Comparison of ENCODE assay signal across 16 cellular contexts in genomic region chr2:166695154-166695553, GRCh38.
A peak's percentile ranks its signal among the peaks of the same experiment; 100 is the strongest.
DNase-seq lines count a peak whose midpoint lies in the region; ATAC-seq, FAIRE-seq and TF ChIP-seq lines count a peak whose summit lies in the region.
"Had no signal": no experiment of that assay in that cellular context is flagged by ENCODE, and none has a peak within 500 bp of the region (broad histone marks: within the 10 kb centered on the region; RNA-seq: fewer than 3 reads in every experiment).

No MANE protein-coding gene starts in this region.

- H3K27ac ChIP-seq in K562 (ENCODE audit: extremely low read depth, low read depth, low read length): no peak overlapping the region
- H3K27ac ChIP-seq in kidney (ENCODE audit: low read depth in 2 of 2, low read length in 2 of 2): no peak overlapping the region
- H3K27ac ChIP-seq in brain microvascular endothelial cell: no peak overlapping the region
- H3K27ac ChIP-seq: A549, C4-2B had no signal

- H3K27me3 ChIP-seq in K562 (ENCODE audit: control insufficient read depth in 2 of 2, insufficient read depth in 2 of 2, low read length in 2 of 2) (no peaks in the 10 kb centered on the region), brain microvascular endothelial cell (replicated peaks) (no peaks in the 10 kb centered on the region)

- intact Hi-C loops in K562 (cut with micrococcal nuclease) (no loop called here), kidney (cut with DNase I) (no loop called here)

- no peak for TF ChIP-seq CTCF in K562 (IDR thresholded peaks at IDR 0.05 in 2 of 3, conservative IDR thresholded peaks at IDR 0.05 in 1 of 3; ENCODE audit: insufficient read depth in 2 of 3, low read depth in 1 of 3, low read length in 3 of 3)
- TF ChIP-seq CTCF in kidney (IDR thresholded peaks at IDR 0.05; ENCODE audit: borderline replicate concordance, extremely low read depth, insufficient read depth): no peak
- TF ChIP-seq CTCF in brain microvascular endothelial cell (IDR thresholded peaks at IDR 0.05; ENCODE audit: low read depth, low read length, missing control alignments): no peak

- H3K4me1 ChIP-seq in K562 (replicated peaks in 1 of 2; ENCODE audit: control insufficient read depth in 2 of 2, insufficient read depth in 2 of 2, low read length in 2 of 2) (no peaks in the 10 kb centered on the region), kidney (ENCODE audit: control insufficient read depth in 1 of 2, insufficient read depth in 1 of 2, low read depth in 1 of 2, low read length in 2 of 2) (no peaks in the 10 kb centered on the region)
- H3K4me1 ChIP-seq: A549, Caco-2 had no signal

- POLR2A ChIA-PET in K562 (lab: Yijun Ruan, JAX): no interaction called here

- in situ Hi-C loops in K562 (cut with MboI) (no loop called here), brain microvascular endothelial cell (cut with HindIII; ENCODE audit: low pct_ligation_motif_present, low sequenced_read_pairs) (no loop called here)

- no peak overlapping the region for H3K9ac ChIP-seq in K562 (ENCODE audit: insufficient read depth in 1 of 2, low read depth in 2 of 2, low read length in 2 of 2)
- no peak overlapping the region for H3K9ac ChIP-seq in kidney (ENCODE audit: low read length in 2 of 2)

- WGBS in K562 (ENCODE audit: insufficient coverage, low coverage, missing lambda C conversion rate): 0% methylated on average over 1 of the region's 1 CpG

- no peak for TF ChIP-seq EP300 in K562 (IDR thresholded peaks at IDR 0.05; ENCODE audit: low read length)

- H3K9me3 ChIP-seq in K562 (replicated peaks; ENCODE audit: control insufficient read depth, insufficient read depth, low read depth, low read length) (no peaks in the 10 kb centered on the region), kidney (ENCODE audit: control insufficient read depth in 1 of 2, low read length in 2 of 2) (no peaks in the 10 kb centered on the region)
- H3K9me3 ChIP-seq: A549, Caco-2 had no signal

- H3K9me1 ChIP-seq in K562 (ENCODE audit: control insufficient read depth, insufficient read depth, low read length): no peaks in the 10 kb centered on the region

- H2AFZ ChIP-seq in K562 (ENCODE audit: low read depth, low read length): no peak overlapping the region
- H2AFZ ChIP-seq: GM23338 had no signal

- DNase-seq in RCC 7860 (ENCODE audit: low spot score) (no peak), K562 (ENCODE audit: extremely low read depth in 1 of 4, low spot score in 3 of 4) (no peak), kidney (no peak), GM03348 (ENCODE audit: low spot score) (no peak), brain microvascular endothelial cell (no peak), SK-N-DZ (ENCODE audit: low spot score) (no peak)
- DNase-seq: AML-193; Caco-2; CD4-positive, alpha-beta T cell; GDM1; HCEC 1CT had no signal

- H3K36me3 ChIP-seq in K562 (ENCODE audit: control insufficient read depth, insufficient read depth, low read length) (no peaks in the 10 kb centered on the region), kidney (ENCODE audit: control insufficient read depth in 1 of 2, insufficient read depth in 2 of 2, low read length in 2 of 2) (no peaks in the 10 kb centered on the region), brain microvascular endothelial cell (replicated peaks) (no peaks in the 10 kb centered on the region)

- H4K20me1 ChIP-seq in K562 (replicated peaks; ENCODE audit: control insufficient read depth, insufficient read depth, low read length): no peaks in the 10 kb centered on the region

- no peaks in the 10 kb centered on the region for H3K79me2 ChIP-seq in K562 (ENCODE audit: control insufficient read depth, insufficient read depth, low read length)

- BruUV-seq in K562 (replicated peaks; lab: Mats Ljungman, UMichigan): no TSS peak

- ATAC-seq in K562: no peak
- ATAC-seq: A549, GM23338 had no signal

- H3K4me2 ChIP-seq in K562 (ENCODE audit: insufficient read depth, low read length): no peak overlapping the region
- H3K4me2 ChIP-seq: A549, GM23338 had no signal

- H3K4me3 ChIP-seq in K562 (no peak overlapping the region), kidney (ENCODE audit: low read length in 2 of 2) (no peak overlapping the region), brain microvascular endothelial cell (ENCODE audit: low read depth, low read length) (no peak overlapping the region)
- H3K4me3 ChIP-seq: A549, GM23338 had no signal

- peak; percentile 72 for FAIRE-seq in RCC 7860 (lab: Jason Lieb, UNC)
- no peak for FAIRE-seq in K562 (lab: Jason Lieb, UNC)
- FAIRE-seq in kidney (lab: Jason Lieb, UNC): peak; percentile 95
- FAIRE-seq: A549, D721Med, H54 had no signal

- no peak for TF ChIP-seq RAD21 in K562 (CRISPR knock-in tag; conservative IDR thresholded peaks at IDR 0.05 in 1 of 2, IDR thresholded peaks at IDR 0.05 in 1 of 2)

- TF ChIP-seq POLR2A in K562 (conservative IDR thresholded peaks at IDR 0.05): no peak

- CTCF ChIA-PET in K562 (lab: Yijun Ruan, JAX; ENCODE audit: low intra/inter-chr PET ratio): no interaction called here

TF ChIP-seq in K562, 482 proteins besides CTCF, POLR2A, EP300 and RAD21:
- peak; percentile 74 for TF ChIP-seq DACH1 (IDR thresholded peaks at IDR 0.05; ENCODE audit: partially characterized antibody)
- peak; percentile 72; the same call in 1 of the 2 replicates for TF ChIP-seq SAFB (IDR thresholded peaks at IDR 0.05; ENCODE audit: borderline replicate concordance, low read depth, low read length)
- TF ChIP-seq MIER1 (IDR thresholded peaks at IDR 0.05; ENCODE audit: low read depth): no peak
TF ChIP-seq in K562: peak in this region for 2.
